8 cellular contexts compared by ENCODE assay signal in the genomic region with DNA sequence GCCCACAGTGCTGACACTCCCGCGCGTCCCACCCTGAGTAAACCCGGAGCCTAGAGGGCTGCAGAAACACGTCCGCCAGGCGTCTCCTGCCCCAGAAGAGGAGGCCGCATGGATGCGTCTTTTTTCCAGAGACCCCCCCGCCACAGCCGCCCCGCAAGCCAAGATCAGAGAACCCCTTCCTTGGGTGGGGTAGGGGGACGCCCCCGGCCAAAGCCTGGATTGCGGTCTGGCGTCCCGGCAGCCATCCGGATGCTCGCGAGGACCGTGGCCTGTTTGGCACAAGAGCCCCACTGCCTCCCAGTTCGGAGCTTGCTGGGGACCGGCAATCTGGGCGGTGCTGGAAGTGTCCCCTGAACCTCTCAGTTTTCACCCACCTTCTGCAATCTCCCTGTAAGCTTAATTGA. TPM values are rescaled to one million over a fixed set of nuclear protein-coding genes. Genes with fewer than 3 reads are reported as not detected.
DNase-seq lines count a peak whose midpoint lies in the region; ATAC-seq and TF ChIP-seq lines count a peak whose summit lies in the region.

No MANE protein-coding gene starts in this region.

- POLR2A ChIA-PET in A673 (lab: Charles Lee; ENCODE audit: low non-redundant PET) (no interaction called here), HEK293T (lab: Yijun Ruan, JAX) (no interaction called here)

- peaks cover 8% of the 10 kb centered on the region for H3K4me1 ChIP-seq in A673 (ENCODE audit: insufficient read depth, low read length, poor library complexity, severe bottlenecking)

- H3K4me3 ChIP-seq in A673 (ENCODE audit: low read depth, low read length, poor library complexity, severe bottlenecking) (peak overlapping the region; percentile 49), foreskin fibroblast (ENCODE audit: low read depth in 1 of 2, low read length in 2 of 2) (peak overlapping the region; percentile 53 to 71), neural cell (ENCODE audit: low read length) (peak overlapping the region; percentile 70)

- no peaks in the 10 kb centered on the region for H3K9me2 ChIP-seq in neural cell (ENCODE audit: insufficient read depth, low read length)

- CTCF ChIA-PET in A673 (lab: Charles Lee) (no interaction called here), HEK293T (lab: Yijun Ruan, JAX) (no interaction called here)

- H2AFZ ChIP-seq in neural cell (ENCODE audit: low read depth, low read length) = peak overlapping the region; percentile 37

- DNase-seq in A673 (ENCODE audit: low spot score) (no peak), foreskin fibroblast (peak in 1 of 2 donors; percentile 60), OCI-M2 (lab: John Stamatoyannopoulos, UW; ENCODE audit: unreplicated experiment) (no peak), SHP77 (lab: John Stamatoyannopoulos, UW) (no peak), NCI-H2196 treated with DMSO at 0.1 percent for 48 hours (lab: John Stamatoyannopoulos, UW; ENCODE audit: unreplicated experiment) (no peak), HEK293T (ENCODE audit: extremely low spot score) (no peak)

- TF ChIP-seq EP300 in neural cell (conservative IDR thresholded peaks at IDR 0.05; ENCODE audit: poor library complexity, severe bottlenecking) = no peak

- TF ChIP-seq RAD21 in neural cell (conservative IDR thresholded peaks at IDR 0.05) = no peak

- H3F3A ChIP-seq in neural cell (ENCODE audit: insufficient read depth, low read length, poor library complexity, severe bottlenecking) = no peaks in the 10 kb centered on the region

- H3K27ac ChIP-seq in A673 (ENCODE audit: low read depth, low read length, poor library complexity, severe bottlenecking) (no peak overlapping the region), neural cell (ENCODE audit: low read length) (no peak overlapping the region)

- no peaks in the 10 kb centered on the region for H3K79me2 ChIP-seq in neural cell (replicated peaks; ENCODE audit: insufficient read depth, low read length)

- no peaks in the 10 kb centered on the region for H4K20me1 ChIP-seq in neural cell (ENCODE audit: insufficient read depth)

- H3K9me3 ChIP-seq in A673 (ENCODE audit: low read depth, low read length, poor library complexity, severe bottlenecking) (no peaks in the 10 kb centered on the region), neural cell (ENCODE audit: low read length) (no peaks in the 10 kb centered on the region)

- no peak overlapping the region for H3K9ac ChIP-seq in neural cell (ENCODE audit: low read length)

- peak; percentile 24; the same call in 1 of the 3 replicates for ATAC-seq in SK-N-SH treated with all-trans-retinoic acid at 6 μM for 48 hours

- H3K27me3 ChIP-seq in A673 (replicated peaks; ENCODE audit: insufficient read depth, low read depth, low read length, poor library complexity) (no peaks in the 10 kb centered on the region), neural cell (ENCODE audit: insufficient read depth, low read depth, low read length) (peaks cover 51% of the 10 kb centered on the region)

- TF ChIP-seq CTCF in A673 (conservative IDR thresholded peaks at IDR 0.05; ENCODE audit: low read depth, low read length) = no peak
- TF ChIP-seq CTCF in foreskin fibroblast (IDR thresholded peaks at IDR 0.05; ENCODE audit: low read depth, low read length) = no peak
- no peak for TF ChIP-seq CTCF in neural cell (IDR thresholded peaks at IDR 0.05; ENCODE audit: poor library complexity, severe bottlenecking)

- no peak overlapping the region for H3K4me2 ChIP-seq in neural cell (ENCODE audit: low read length)

- H3K36me3 ChIP-seq in A673 (ENCODE audit: insufficient read depth, low read length, poor library complexity, severe bottlenecking) = no peaks in the 10 kb centered on the region
- H3K36me3 ChIP-seq in neural cell (ENCODE audit: insufficient read depth, low read length) = no peaks in the 10 kb centered on the region

- intact Hi-C loops in A673 (cut with micrococcal nuclease; ENCODE audit: unreplicated experiment) = no loop called here

- BruUV-seq in A673 (replicated peaks; lab: Mats Ljungman, UMichigan) = no TSS peak

TF ChIP-seq in SK-N-SH treated with all-trans-retinoic acid at 6 μM for 48 hours, 23 proteins besides CTCF, POLR2A, EP300 and RAD21:
- no peak for TF ChIP-seq ZFP3 (CRISPR knock-in tag; IDR thresholded peaks at IDR 0.05)
- no peak for TF ChIP-seq GLIS3 (CRISPR knock-in tag; IDR thresholded peaks at IDR 0.05)
- TF ChIP-seq RARB (CRISPR knock-in tag; IDR thresholded peaks at IDR 0.05) = no peak
- TF ChIP-seq, protein P1, sequence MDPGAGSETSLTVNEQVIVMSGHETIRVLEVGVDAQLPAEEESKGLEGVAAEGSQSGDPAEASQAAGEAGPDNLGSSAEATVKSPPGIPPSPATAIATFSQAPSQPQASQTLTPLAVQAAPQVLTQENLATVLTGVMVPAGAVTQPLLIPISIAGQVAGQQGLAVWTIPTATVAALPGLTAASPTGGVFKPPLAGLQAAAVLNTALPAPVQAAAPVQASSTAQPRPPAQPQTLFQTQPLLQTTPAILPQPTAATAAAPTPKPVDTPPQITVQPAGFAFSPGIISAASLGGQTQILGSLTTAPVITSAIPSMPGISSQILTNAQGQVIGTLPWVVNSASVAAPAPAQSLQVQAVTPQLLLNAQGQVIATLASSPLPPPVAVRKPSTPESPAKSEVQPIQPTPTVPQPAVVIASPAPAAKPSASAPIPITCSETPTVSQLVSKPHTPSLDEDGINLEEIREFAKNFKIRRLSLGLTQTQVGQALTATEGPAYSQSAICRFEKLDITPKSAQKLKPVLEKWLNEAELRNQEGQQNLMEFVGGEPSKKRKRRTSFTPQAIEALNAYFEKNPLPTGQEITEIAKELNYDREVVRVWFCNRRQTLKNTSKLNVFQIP (CRISPR knock-in tag; IDR thresholded peaks at IDR 0.05; ENCODE audit: borderline replicate concordance, low read depth) = no peak
- TF ChIP-seq SNAI2 (CRISPR knock-in tag; IDR thresholded peaks at IDR 0.05) = no peak
- TF ChIP-seq ZNF565 (CRISPR knock-in tag; conservative IDR thresholded peaks at IDR 0.05; ENCODE audit: low read depth) = no peak
- no peak for TF ChIP-seq BACH2 (CRISPR knock-in tag; IDR thresholded peaks at IDR 0.05; ENCODE audit: borderline replicate concordance)
- TF ChIP-seq ZNF8 (CRISPR knock-in tag; IDR thresholded peaks at IDR 0.05) = no peak

TF ChIP-seq in neural cell, 6 proteins besides CTCF, POLR2A, EP300 and RAD21:
- TF ChIP-seq TAF1 (IDR thresholded peaks at IDR 0.05; ENCODE audit: low read depth) (no peak), POLR2AphosphoS5 (IDR thresholded peaks at IDR 0.05) (no peak)
TF ChIP-seq in neural cell: peak in this region for 0.

TF ChIP-seq in HEK293T, 16 proteins besides CTCF, POLR2A, EP300 and RAD21:
- TF ChIP-seq TARDBP (IDR thresholded peaks at IDR 0.05) (no peak), BHLHE40 (IDR thresholded peaks at IDR 0.05; ENCODE audit: borderline replicate concordance) (no peak), NFRKB (IDR thresholded peaks at IDR 0.05) (no peak), CTBP1 (IDR thresholded peaks at IDR 0.05; ENCODE audit: borderline replicate concordance) (no peak), HDGF (IDR thresholded peaks at IDR 0.05; ENCODE audit: borderline replicate concordance) (no peak)

RNA-seq across cellular contexts. Expression of a gene that starts 1.0 kb away (rescaled TPM):
- total RNA-seq in A673 (2021) = 0.81 and 0.97 TPM in 2 replicates
- polyA plus RNA-seq in neural cell = not detected in 2 replicates
- not detected in 2 replicates for polyA minus RNA-seq in neural cell
